11 cellular contexts compared by ENCODE assay signal in genomic region chr3:10283638-10284037, GRCh38.
DNase-seq lines count a peak whose midpoint lies in the region; ATAC-seq and TF ChIP-seq lines count a peak whose summit lies in the region.
"Had no signal": no experiment of that assay in that cellular context is flagged by ENCODE, and none has a peak within 500 bp of the region (broad histone marks: within the 10 kb centered on the region; RNA-seq: fewer than 3 reads in every experiment).

No MANE protein-coding gene starts in this region.

- no peak overlapping the region for H2AFZ ChIP-seq in MM.1S (ENCODE audit: low read length)

- no peak overlapping the region for H3K4me2 ChIP-seq in MM.1S (ENCODE audit: low read depth, low read length)

- no peak for ATAC-seq in activated naive CD8-positive, alpha-beta T cell treated with anti-CD3 and anti-CD28 coated beads, Interleukin-2, amount 50 U/mL, for 24 hours
- ATAC-seq in stimulated activated effector memory CD8-positive, alpha-beta T cell treated with anti-CD3 and anti-CD28 coated beads, Interleukin-12 subunit alpha, Interleukin-12 subunit beta, amount 100 ng/mL, for 72 hours: no peak
- ATAC-seq in GM18511 (IDR thresholded peaks at IDR 0.05; ENCODE audit: unreplicated experiment): no peak

- H4K20me1 ChIP-seq in MM.1S (ENCODE audit: insufficient read depth, low read length): no peaks in the 10 kb centered on the region

- H3K9me3 Mint-ChIP-seq in activated naive CD8-positive, alpha-beta T cell (ENCODE audit: low read depth): no peaks in the 10 kb centered on the region
- H3K9me3 Mint-ChIP-seq in activated naive CD8-positive, alpha-beta T cell treated with anti-CD3 and anti-CD28 coated beads, Interleukin-2, amount 50 U/mL, for 24 hours: no peaks in the 10 kb centered on the region
- H3K9me3 Mint-ChIP-seq in stimulated activated effector memory CD8-positive, alpha-beta T cell treated with anti-CD3 and anti-CD28 coated beads, Interleukin-12 subunit alpha, Interleukin-12 subunit beta, amount 100 ng/mL, for 72 hours: no peaks in the 10 kb centered on the region
- H3K9me3 Mint-ChIP-seq: neural crest cell had no signal

- H3K27ac ChIP-seq in caudate nucleus (ENCODE audit: low read depth, low read length): peak overlapping the region; percentile 60
- no peak overlapping the region for H3K27ac ChIP-seq in MM.1S (ENCODE audit: low read length)

- no peak overlapping the region for H3K4me3 Mint-ChIP-seq in activated naive CD8-positive, alpha-beta T cell
- no peak overlapping the region for H3K4me3 Mint-ChIP-seq in activated naive CD8-positive, alpha-beta T cell treated with anti-CD3 and anti-CD28 coated beads, Interleukin-2, amount 50 U/mL, for 24 hours
- peak overlapping the region; percentile 39 for H3K4me3 Mint-ChIP-seq in stimulated activated effector memory CD8-positive, alpha-beta T cell treated with anti-CD3 and anti-CD28 coated beads, Interleukin-12 subunit alpha, Interleukin-12 subunit beta, amount 100 ng/mL, for 72 hours
- H3K4me3 Mint-ChIP-seq: neural crest cell had no signal

- H3K4me1 Mint-ChIP-seq in activated naive CD8-positive, alpha-beta T cell (ENCODE audit: low read depth): peaks cover 37% of the 10 kb centered on the region
- H3K4me1 Mint-ChIP-seq in activated naive CD8-positive, alpha-beta T cell treated with anti-CD3 and anti-CD28 coated beads, Interleukin-2, amount 50 U/mL, for 24 hours: peaks cover 52% of the 10 kb centered on the region
- H3K4me1 Mint-ChIP-seq in stimulated activated effector memory CD8-positive, alpha-beta T cell treated with anti-CD3 and anti-CD28 coated beads, Interleukin-12 subunit alpha, Interleukin-12 subunit beta, amount 100 ng/mL, for 72 hours: peaks cover 55% of the 10 kb centered on the region
- H3K4me1 Mint-ChIP-seq: neural crest cell had no signal

- no peaks in the 10 kb centered on the region for H3K4me1 ChIP-seq in MM.1S (ENCODE audit: low read length)

- no peaks in the 10 kb centered on the region for H3F3A ChIP-seq in MM.1S (ENCODE audit: insufficient read depth, low read length)

- H3K36me3 Mint-ChIP-seq in activated naive CD8-positive, alpha-beta T cell: no peaks in the 10 kb centered on the region
- peaks cover 49% of the 10 kb centered on the region for H3K36me3 Mint-ChIP-seq in activated naive CD8-positive, alpha-beta T cell treated with anti-CD3 and anti-CD28 coated beads, Interleukin-2, amount 50 U/mL, for 24 hours (ENCODE audit: low read depth)
- peaks cover 96% of the 10 kb centered on the region for H3K36me3 Mint-ChIP-seq in stimulated activated effector memory CD8-positive, alpha-beta T cell treated with anti-CD3 and anti-CD28 coated beads, Interleukin-12 subunit alpha, Interleukin-12 subunit beta, amount 100 ng/mL, for 72 hours

- no peaks in the 10 kb centered on the region for H3K9me2 ChIP-seq in MM.1S (replicated peaks; ENCODE audit: insufficient read depth, low read length)

- no peaks in the 10 kb centered on the region for H3K27me3 ChIP-seq in MM.1S (replicated peaks; ENCODE audit: insufficient read depth, low read length)

- no peaks in the 10 kb centered on the region for H3K79me2 ChIP-seq in MM.1S (ENCODE audit: low read length)

- no peak overlapping the region for H3K4me3 ChIP-seq in MM.1S (ENCODE audit: low read length)

- no peak overlapping the region for H3K9ac ChIP-seq in MM.1S (ENCODE audit: low read length)

- H3K9me3 ChIP-seq in MM.1S (replicated peaks; ENCODE audit: insufficient read depth, low read length): no peaks in the 10 kb centered on the region

- no peak for DNase-seq in activated naive CD8-positive, alpha-beta T cell treated with anti-CD3 and anti-CD28 coated beads, Interleukin-2, amount 50 U/mL, for 24 hours
- DNase-seq in NCI-H2107 treated with DMSO at 0.1 percent for 48 hours (lab: John Stamatoyannopoulos, UW; ENCODE audit: unreplicated experiment) (peak; percentile 30), caudate nucleus (lab: John Stamatoyannopoulos, UW) (peak in 29 of 61 donors; percentile 9 to 86 (median 33)), AG08396 (ENCODE audit: low spot score) (no peak), MM.1S (no peak)
- DNase-seq in stimulated activated effector memory CD8-positive, alpha-beta T cell treated with anti-CD3 and anti-CD28 coated beads, Interleukin-12 subunit alpha, Interleukin-12 subunit beta, amount 100 ng/mL, for 72 hours (ENCODE audit: low spot score in 2 of 2): no peak
- DNase-seq: anterior cingulate cortex, SIG-M5 had no signal

- H3K27ac Mint-ChIP-seq in activated naive CD8-positive, alpha-beta T cell: peak overlapping the region; percentile 50
- no peak overlapping the region for H3K27ac Mint-ChIP-seq in activated naive CD8-positive, alpha-beta T cell treated with anti-CD3 and anti-CD28 coated beads, Interleukin-2, amount 50 U/mL, for 24 hours
- peak overlapping the region; percentile 91 for H3K27ac Mint-ChIP-seq in stimulated activated effector memory CD8-positive, alpha-beta T cell treated with anti-CD3 and anti-CD28 coated beads, Interleukin-12 subunit alpha, Interleukin-12 subunit beta, amount 100 ng/mL, for 72 hours

- H3K27me3 Mint-ChIP-seq in activated naive CD8-positive, alpha-beta T cell: no peaks in the 10 kb centered on the region
- no peaks in the 10 kb centered on the region for H3K27me3 Mint-ChIP-seq in activated naive CD8-positive, alpha-beta T cell treated with anti-CD3 and anti-CD28 coated beads, Interleukin-2, amount 50 U/mL, for 24 hours

- H3K36me3 ChIP-seq in MM.1S (replicated peaks; ENCODE audit: insufficient read depth, low read length): no peaks in the 10 kb centered on the region; the same call in 1 of the 2 replicates

- no peak for TF ChIP-seq CTCF in MM.1S (IDR thresholded peaks at IDR 0.05; ENCODE audit: low read length)
